Comparison of ENCODE assay signal across 23 cellular contexts in the genomic region with DNA sequence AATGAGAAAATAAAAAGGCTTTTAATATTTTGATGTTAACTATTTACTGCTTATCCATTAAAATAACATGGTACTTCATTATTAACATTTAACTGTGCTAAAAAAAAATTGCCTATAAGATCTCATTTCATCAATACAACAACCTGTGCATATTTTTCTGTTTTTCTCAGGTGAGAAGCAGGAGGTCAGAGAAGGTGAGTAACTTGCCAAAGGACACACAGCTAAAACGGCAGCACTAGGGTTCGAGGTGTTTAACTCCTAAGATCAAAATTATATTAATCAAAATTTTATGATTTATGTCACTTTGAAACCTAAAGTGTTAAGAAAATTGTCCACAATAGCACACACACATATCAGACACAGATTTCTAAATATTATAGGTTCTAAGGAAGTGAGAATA.
DNase-seq lines count a peak whose midpoint lies in the region; ATAC-seq, FAIRE-seq and TF ChIP-seq lines count a peak whose summit lies in the region.
"Had no signal": no experiment of that assay in that cellular context is flagged by ENCODE, and none has a peak within 500 bp of the region (broad histone marks: within the 10 kb centered on the region; RNA-seq: fewer than 3 reads in every experiment).

No MANE protein-coding gene starts in this region.

- H3K9me1 ChIP-seq in K562 (ENCODE audit: control insufficient read depth, insufficient read depth, low read length) = no peaks in the 10 kb centered on the region

- H3K4me3 Mint-ChIP-seq in naive thymus-derived CD8-positive, alpha-beta T cell = no peak overlapping the region
- H3K4me3 Mint-ChIP-seq: B cell, CD14-positive monocyte had no signal

- no peak overlapping the region for H2AFZ ChIP-seq in K562 (ENCODE audit: low read depth, low read length)

- CTCF ChIA-PET in A549 (lab: Yijun Ruan, JAX) = interaction anchor here (2.7 kb wide), 1 partner anchor 45 kb away, joined by 11 read pairs; no protein-coding TSS in a partner anchor
- CTCF ChIA-PET in HEK293 (lab: Yijun Ruan, JAX) = no interaction called here
- CTCF ChIA-PET in K562 (lab: Yijun Ruan, JAX; ENCODE audit: low intra/inter-chr PET ratio) = no interaction called here

- peaks cover 2 to 20% (median 16%) of the 10 kb centered on the region in 5 donors for H3K27me3 Mint-ChIP-seq in naive thymus-derived CD8-positive, alpha-beta T cell

- DNase-seq in A549 (ENCODE audit: low read depth in 1 of 2, low spot score in 1 of 2) (no peak), K562 (ENCODE audit: extremely low read depth in 1 of 4, low spot score in 3 of 4) (no peak), foreskin keratinocyte (no peak), NCI-H2196 treated with DMSO at 0.1 percent for 48 hours (lab: John Stamatoyannopoulos, UW; ENCODE audit: unreplicated experiment) (no peak), prostate gland (ENCODE audit: low spot score) (no peak), COR-L47 (lab: John Stamatoyannopoulos, UW) (no peak)
- no peak for DNase-seq in naive thymus-derived CD8-positive, alpha-beta T cell
- DNase-seq: 8988T, DMS79, NCI-H1105, NCI-H146, NCI-H2029 treated with DMSO at 0.1 percent for 48 hours, NCI-H345, NCI-H524 treated with DMSO at 0.1 percent for 48 hours, NCI-H82 had no signal

- no peak overlapping the region for H3K27ac Mint-ChIP-seq in naive thymus-derived CD8-positive, alpha-beta T cell
- H3K27ac Mint-ChIP-seq: B cell, CD14-positive monocyte had no signal

- no peaks in the 10 kb centered on the region for H3K36me3 Mint-ChIP-seq in naive thymus-derived CD8-positive, alpha-beta T cell
- H3K36me3 Mint-ChIP-seq: CD14-positive monocyte had no signal

- H3K27me3 ChIP-seq in K562 (ENCODE audit: control insufficient read depth in 2 of 2, insufficient read depth in 2 of 2, low read length in 2 of 2) = no peaks in the 10 kb centered on the region; a peak in 2 of 5 replicates
- no peaks in the 10 kb centered on the region for H3K27me3 ChIP-seq in foreskin keratinocyte
- no peaks in the 10 kb centered on the region for H3K27me3 ChIP-seq in prostate gland (replicated peaks; ENCODE audit: insufficient read depth)

- H3K79me2 ChIP-seq in K562 (ENCODE audit: control insufficient read depth, insufficient read depth, low read length) = no peaks in the 10 kb centered on the region

- in situ Hi-C loops in K562 (cut with MboI) = no loop called here

- no TSS peak for BruUV-seq in K562 (replicated peaks; lab: Mats Ljungman, UMichigan)

- H3K9me3 ChIP-seq in A549 = no peaks in the 10 kb centered on the region
- no peaks in the 10 kb centered on the region for H3K9me3 ChIP-seq in HEK293 (ENCODE audit: control insufficient read depth, insufficient read depth, low read depth, low read length)
- no peaks in the 10 kb centered on the region for H3K9me3 ChIP-seq in K562 (replicated peaks; ENCODE audit: control insufficient read depth, insufficient read depth, low read depth, low read length)
- no peaks in the 10 kb centered on the region for H3K9me3 ChIP-seq in prostate gland

- FAIRE-seq in A549 (lab: Jason Lieb, UNC) (no peak), K562 (lab: Jason Lieb, UNC) (no peak)
- FAIRE-seq: GM19239, HepG2 had no signal

- TF ChIP-seq EP300 in A549 (IDR thresholded peaks at IDR 0.05) = no peak
- no peak for TF ChIP-seq EP300 in K562 (IDR thresholded peaks at IDR 0.05; ENCODE audit: low read length)

- peak overlapping the region; percentile 73 for H3K4me2 ChIP-seq in A549
- no peak overlapping the region for H3K4me2 ChIP-seq in K562 (ENCODE audit: insufficient read depth, low read length)
- H3K4me2 ChIP-seq: KMS-11 had no signal

- no peak overlapping the region for H3K9ac ChIP-seq in K562 (ENCODE audit: insufficient read depth in 1 of 2, low read depth in 2 of 2, low read length in 2 of 2)
- H3K9ac ChIP-seq: KMS-11 had no signal

- WGBS in A549 (ENCODE audit: missing lambda C conversion rate) = 69% methylated on average over 2 of the region's 2 CpGs
- 2% methylated on average over 2 of the region's 2 CpGs for WGBS in K562 (ENCODE audit: insufficient coverage, low coverage, missing lambda C conversion rate)
- WGBS in prostate gland = 91% methylated on average over 2 of the region's 2 CpGs

- no peak for TF ChIP-seq POLR2A in A549 (IDR thresholded peaks at IDR 0.05; ENCODE audit: low read length)
- TF ChIP-seq POLR2A in K562 (conservative IDR thresholded peaks at IDR 0.05) = no peak
- TF ChIP-seq POLR2A in prostate gland (IDR thresholded peaks at IDR 0.05) = no peak

- H4K20me1 ChIP-seq in K562 (replicated peaks; ENCODE audit: control insufficient read depth, insufficient read depth, low read length) = no peaks in the 10 kb centered on the region

- intact Hi-C loops in K562 (cut with micrococcal nuclease) (no loop called here), prostate gland (cut with DNase I) (no loop called here)

- POLR2A ChIA-PET in A549 (lab: Yijun Ruan, JAX) = no interaction called here
- POLR2A ChIA-PET in HEK293 (lab: Yijun Ruan, JAX) = no interaction called here
- POLR2A ChIA-PET in K562 (lab: Yijun Ruan, JAX) = no interaction called here
- POLR2A ChIA-PET in naive thymus-derived CD8-positive, alpha-beta T cell (lab: Charles Lee) = no interaction called here

- TF ChIP-seq RAD21 in A549 (conservative IDR thresholded peaks at IDR 0.05 in 1 of 2, IDR thresholded peaks at IDR 0.05 in 1 of 2) (no peak), K562 (CRISPR knock-in tag; conservative IDR thresholded peaks at IDR 0.05 in 1 of 2, IDR thresholded peaks at IDR 0.05 in 1 of 2) (no peak)

- TF ChIP-seq CTCF in A549 (IDR thresholded peaks at IDR 0.05) = no peak
- no peak for TF ChIP-seq CTCF in HEK293 (tag by site-specific recombination; IDR thresholded peaks at IDR 0.05)
- TF ChIP-seq CTCF in K562 (IDR thresholded peaks at IDR 0.05 in 2 of 3, conservative IDR thresholded peaks at IDR 0.05 in 1 of 3; ENCODE audit: insufficient read depth in 2 of 3, low read depth in 1 of 3, low read length in 3 of 3) = no peak
- no peak for TF ChIP-seq CTCF in foreskin keratinocyte (conservative IDR thresholded peaks at IDR 0.05)
- TF ChIP-seq CTCF in prostate gland (IDR thresholded peaks at IDR 0.05) = no peak

- H3K4me1 ChIP-seq in A549 (peaks cover 36% of the 10 kb centered on the region), HEK293 (ENCODE audit: control insufficient read depth, insufficient read depth, low read length) (no peaks in the 10 kb centered on the region), K562 (replicated peaks in 1 of 2; ENCODE audit: control insufficient read depth in 2 of 2, insufficient read depth in 2 of 2, low read length in 2 of 2) (no peaks in the 10 kb centered on the region), foreskin keratinocyte (peaks cover 16% of the 10 kb centered on the region), prostate gland (replicated peaks) (no peaks in the 10 kb centered on the region)

- H3K9me3 Mint-ChIP-seq in naive thymus-derived CD8-positive, alpha-beta T cell = no peaks in the 10 kb centered on the region

- H3K4me1 Mint-ChIP-seq in naive thymus-derived CD8-positive, alpha-beta T cell = peaks cover 0 to 3% (median 0%) of the 10 kb centered on the region in 4 donors
- H3K4me1 Mint-ChIP-seq: B cell, CD14-positive monocyte had no signal

- no peak for ATAC-seq in A549
- no peak for ATAC-seq in K562
- ATAC-seq in foreskin keratinocyte = no peak
- ATAC-seq in naive thymus-derived CD8-positive, alpha-beta T cell = no peak
- ATAC-seq: HepG2, Right ventricle myocardium inferior had no signal

- H3K4me3 ChIP-seq in A549 = no peak overlapping the region
- no peak overlapping the region for H3K4me3 ChIP-seq in HEK293 (ENCODE audit: low read depth, low read length)
- no peak overlapping the region for H3K4me3 ChIP-seq in K562
- no peak overlapping the region for H3K4me3 ChIP-seq in prostate gland

- H3K36me3 ChIP-seq in HEK293 (ENCODE audit: control insufficient read depth in 2 of 2, insufficient read depth in 1 of 2, low read length in 2 of 2) (no peaks in the 10 kb centered on the region; a peak in 1 of 3 replicates), K562 (ENCODE audit: control insufficient read depth, insufficient read depth, low read length) (no peaks in the 10 kb centered on the region), prostate gland (no peaks in the 10 kb centered on the region)

- H3K27ac ChIP-seq in A549 (peak overlapping the region; percentile 95 to 96), HEK293 (ENCODE audit: extremely low read depth, low read depth, low read length) (no peak overlapping the region), K562 (ENCODE audit: extremely low read depth, low read depth, low read length) (no peak overlapping the region), foreskin keratinocyte (peak overlapping the region; percentile 64), prostate gland (no peak overlapping the region)
- H3K27ac ChIP-seq: HL-60, KMS-11 had no signal

TF ChIP-seq in A549, 52 proteins besides CTCF, POLR2A, EP300 and RAD21:
- TF ChIP-seq HOXB13 (CRISPR knock-in tag; IDR thresholded peaks at IDR 0.05; ENCODE audit: low read depth) = no peak
- TF ChIP-seq FOSB (CRISPR knock-in tag; IDR thresholded peaks at IDR 0.05) = no peak

TF ChIP-seq in HEK293, 187 proteins besides CTCF, POLR2A, EP300 and RAD21:
- TF ChIP-seq ZNF768 (tag by site-specific recombination; IDR thresholded peaks at IDR 0.05) = 0 out of 2 replicates have a peak, but pooled peaks have one; percentile 23
- TF ChIP-seq ZBTB7A (tag by site-specific recombination; IDR thresholded peaks at IDR 0.05; ENCODE audit: low read depth) = no peak

TF ChIP-seq in K562, 482 proteins besides CTCF, POLR2A, EP300 and RAD21:
- peak; percentile 95 for TF ChIP-seq RBM25 (IDR thresholded peaks at IDR 0.05; ENCODE audit: low read depth, low read length, severe bottlenecking)
- peak; percentile 63 for TF ChIP-seq ZFP36 (IDR thresholded peaks at IDR 0.05; ENCODE audit: low read depth, low read length, partially characterized antibody)
- TF ChIP-seq CEBPG (CRISPR knock-in tag; IDR thresholded peaks at IDR 0.05) = no peak
- TF ChIP-seq CEBPG (tag; conservative IDR thresholded peaks at IDR 0.05 in 1 of 2, IDR thresholded peaks at IDR 0.05 in 1 of 2) = no peak

Comparison
In these comparisons a context has a peak if more than half of its experiments do, and no peak if none do; other contexts are left out.
1. H3K27ac ChIP-seq: peak in A549 (2 of 2) and foreskin keratinocyte (single experiment); none in HEK293 (single experiment), K562 (single experiment) and prostate gland (0 of 2).